Comparison of ENCODE assay signal across 9 cellular contexts in the genomic region with DNA sequence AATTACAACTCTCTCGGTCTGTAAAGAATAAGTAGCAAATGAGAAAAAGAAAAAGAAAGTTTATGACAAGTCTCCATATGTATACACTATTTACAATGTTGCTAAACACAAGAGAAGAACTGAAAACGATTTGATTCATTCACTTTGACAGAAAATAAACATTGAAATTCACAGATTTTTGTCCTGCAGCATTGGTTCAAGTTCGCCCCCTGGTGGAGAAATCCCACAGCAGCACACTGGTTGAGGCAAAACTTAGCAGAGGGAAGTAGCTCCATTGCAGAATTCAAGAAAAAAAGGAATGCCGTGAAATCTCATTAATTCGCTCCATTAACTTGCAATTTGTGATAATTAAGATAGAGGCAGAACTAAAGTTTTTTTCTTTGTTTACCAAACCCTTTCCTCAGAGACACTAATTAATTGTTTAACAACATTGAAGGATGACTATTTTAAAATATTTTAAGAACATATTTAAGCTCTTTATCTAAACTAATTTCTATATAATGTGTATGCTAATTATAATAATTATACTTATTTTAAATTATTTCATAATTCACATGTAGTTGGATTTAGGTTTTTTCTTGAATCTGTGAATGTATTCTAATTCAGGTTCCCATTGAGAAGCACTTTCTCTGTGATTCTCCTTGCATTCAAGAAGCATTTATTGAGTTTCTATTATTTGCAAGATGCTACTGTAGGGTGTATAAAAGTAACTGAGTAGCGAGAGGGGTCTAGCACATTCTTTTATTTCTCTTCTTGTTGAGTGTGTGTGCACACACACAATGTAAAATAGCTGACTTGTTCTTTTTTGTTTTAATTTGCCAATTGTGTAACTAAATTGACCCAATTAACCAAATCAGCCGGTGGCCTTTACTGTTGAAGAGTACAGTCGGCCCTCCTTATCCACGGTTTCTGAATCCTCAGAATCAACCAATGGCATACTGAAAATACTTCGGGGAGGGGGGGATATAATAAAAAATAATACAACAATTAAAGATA.
DNase-seq lines count a peak whose midpoint lies in the region; ATAC-seq, FAIRE-seq and TF ChIP-seq lines count a peak whose summit lies in the region.
"Had no signal": no experiment of that assay in that cellular context is flagged by ENCODE, and none has a peak within 500 bp of the region (broad histone marks: within the 10 kb centered on the region; RNA-seq: fewer than 3 reads in every experiment).

No MANE protein-coding gene starts in this region.

- no peak overlapping the region for H3K4me3 Mint-ChIP-seq in Caco-2 (ENCODE audit: unreplicated experiment)
- no peak overlapping the region for H3K4me3 Mint-ChIP-seq in activated T-helper 17 cell treated with anti-CD3 and anti-CD28 coated beads, Interleukin-2, amount 50 U/mL, for 72 hours
- H3K4me3 Mint-ChIP-seq: dendritic cell treated with granulocyte-macrophage colony-stimulating factor and Interleukin-4, amounts not matched to agents 40 ng/mL and 50 ng/mL, for 4 days had no signal

- H3K79me2 ChIP-seq in HepG2 (ENCODE audit: insufficient read depth, low read length), result no peaks in the 10 kb centered on the region

- no peak overlapping the region for H2AFZ ChIP-seq in HepG2 (ENCODE audit: low read length)

- no TSS peak for BruUV-seq in Caco-2 (replicated peaks; lab: Mats Ljungman, UMichigan)
- no TSS peak for BruUV-seq in HepG2 (replicated peaks; lab: Mats Ljungman, UMichigan)

- TF ChIP-seq POLR2A in NB4 (IDR thresholded peaks at IDR 0.05; ENCODE audit: extremely low read depth, insufficient read length) (no peak), HepG2 (IDR thresholded peaks at IDR 0.05; ENCODE audit: insufficient read depth in 1 of 2, low read depth in 2 of 2, low read length in 2 of 2) (no peak)

- peak; percentile 60 for ATAC-seq in GM21367 (IDR thresholded peaks at IDR 0.05; ENCODE audit: unreplicated experiment)
- ATAC-seq in HepG2, result peak; percentile 79
- ATAC-seq in activated T-helper 17 cell treated with anti-CD3 and anti-CD28 coated beads, Interleukin-2, amount 50 U/mL, for 72 hours (replicated peaks), result no peak

- intact Hi-C loops in Caco-2 (cut with micrococcal nuclease; ENCODE audit: unreplicated experiment), result loop anchor here (1.0 to 10.0 kb wide), 3 partner anchors 103 to 204 kb away; no protein-coding TSS in a partner anchor
- intact Hi-C loops in HepG2 (cut with micrococcal nuclease; ENCODE audit: unreplicated experiment), result loop anchor here (1.0 to 5.0 kb wide), 4 partner anchors 74 to 1566 kb away; partner anchors contain the start of gene MFF

- peak; percentile 95 for FAIRE-seq in HepG2 (lab: Jason Lieb, UNC)

- in situ Hi-C loops in HepG2 (cut with HindIII; ENCODE audit: extremely low pct_ligation_motif_present, low pct_unique_long_range_greater_than_20kb), result no loop called here

- no peaks in the 10 kb centered on the region for H4K20me1 ChIP-seq in HepG2 (ENCODE audit: insufficient read depth, low read length)

- DNase-seq in Caco-2 (peak; percentile 61 to 72), NB4 (ENCODE audit: low read depth) (peak; percentile 67), cerebellum (ENCODE audit: low spot score) (peak; percentile 20), HepG2 (ENCODE audit: low spot score) (peak; percentile 49)
- peak; percentile 56 for DNase-seq in activated CD4-positive, CD25-positive, alpha-beta regulatory T cell treated with anti-CD3 and anti-CD28 coated beads, Interleukin-2, amount 50 U/mL, for 72 hours
- peak; percentile 25 to 60 (median 34) for DNase-seq in stimulated activated CD4-positive, alpha-beta T cell treated with anti-CD3 and anti-CD28 coated beads, TNF-alpha, amount 100 ng/mL, for 24 hours (ENCODE audit: low read depth in 3 of 3)

- TF ChIP-seq EP300 in HepG2 (IDR thresholded peaks at IDR 0.05; ENCODE audit: low read depth in 2 of 2, low read length in 2 of 2) (no peak), HepG2 (CRISPR knock-in tag; IDR thresholded peaks at IDR 0.05; ENCODE audit: borderline replicate concordance) (no peak)

- peaks cover 16% of the 10 kb centered on the region for H3K4me1 Mint-ChIP-seq in Caco-2 (ENCODE audit: low read depth, unreplicated experiment)
- H3K4me1 Mint-ChIP-seq in activated T-helper 17 cell treated with anti-CD3 and anti-CD28 coated beads, Interleukin-2, amount 50 U/mL, for 72 hours, result no peaks in the 10 kb centered on the region

- H3K4me3 ChIP-seq in Caco-2 (ENCODE audit: low read depth, low read length) (no peak overlapping the region), NB4 (ENCODE audit: low read depth, low read length) (no peak overlapping the region), HepG2 (replicated peaks in 1 of 3; ENCODE audit: insufficient read depth in 1 of 3, low read depth in 2 of 3, low read length in 3 of 3) (no peak overlapping the region)

- TF ChIP-seq RAD21 in HepG2 (CRISPR knock-in tag; IDR thresholded peaks at IDR 0.05), result 0 out of 2 replicates have a peak, but pooled peaks have one; percentile 44

- no peak overlapping the region for H3K27ac ChIP-seq in HepG2 (ENCODE audit: extremely low read length, insufficient read depth, low read length)

- H3K36me3 ChIP-seq in Caco-2 (ENCODE audit: control insufficient read depth, insufficient read depth, low read length) (no peaks in the 10 kb centered on the region), HepG2 (replicated peaks in 1 of 2; ENCODE audit: control insufficient read depth in 1 of 2, insufficient read depth in 2 of 2, low read length in 2 of 2) (no peaks in the 10 kb centered on the region)

- no peaks in the 10 kb centered on the region for H3K36me3 Mint-ChIP-seq in Caco-2 (ENCODE audit: insufficient read depth, unreplicated experiment)
- no peaks in the 10 kb centered on the region for H3K36me3 Mint-ChIP-seq in activated T-helper 17 cell treated with anti-CD3 and anti-CD28 coated beads, Interleukin-2, amount 50 U/mL, for 72 hours (ENCODE audit: low read depth)

- H3K27ac Mint-ChIP-seq in Caco-2 (ENCODE audit: unreplicated experiment), result no peak overlapping the region
- no peak overlapping the region for H3K27ac Mint-ChIP-seq in activated T-helper 17 cell treated with anti-CD3 and anti-CD28 coated beads, Interleukin-2, amount 50 U/mL, for 72 hours
- H3K27ac Mint-ChIP-seq: dendritic cell treated with granulocyte-macrophage colony-stimulating factor and Interleukin-4, amounts not matched to agents 40 ng/mL and 50 ng/mL, for 4 days had no signal

- POLR2A ChIA-PET in Caco-2 (lab: Charles Lee) (interaction anchor here (0.7 kb wide), 1 partner anchor 565 kb away, joined by 7 read pairs; no protein-coding TSS in a partner anchor), HepG2 (lab: Yijun Ruan, JAX) (no interaction called here)

- CTCF ChIA-PET in Caco-2 (lab: Charles Lee) (interaction anchor here (0.5 to 1.5 kb wide), 8 partner anchors 13 to 147 kb away, joined by 3 to 9 read pairs (median 4); no protein-coding TSS in a partner anchor), HepG2 (lab: Yijun Ruan, JAX; ENCODE audit: low intra/inter-chr PET ratio, low total read pairs) (interaction anchor here (1.0 to 2.7 kb wide), 2 partner anchors 108 to 1568 kb away, joined by 3 to 46 read pairs; no protein-coding TSS in a partner anchor)

- H3K9me3 ChIP-seq in Caco-2 (no peaks in the 10 kb centered on the region), HepG2 (ENCODE audit: low read length) (no peaks in the 10 kb centered on the region)

- H3K4me2 ChIP-seq in HepG2 (ENCODE audit: low read depth, low read length), result no peak overlapping the region

- TF ChIP-seq CTCF in Caco-2 (IDR thresholded peaks at IDR 0.05; ENCODE audit: insufficient read depth in 1 of 2, low read depth in 1 of 2, low read length in 1 of 2, severe bottlenecking in 1 of 2, unreplicated experiment in 1 of 2), result peak; percentile 69 to 75
- peak; percentile 99 for TF ChIP-seq CTCF in NB4 (IDR thresholded peaks at IDR 0.05; ENCODE audit: low read depth, low read length)
- peak; percentile 82 for TF ChIP-seq CTCF in HepG2 (CRISPR knock-in tag; IDR thresholded peaks at IDR 0.05)

- no peaks in the 10 kb centered on the region for H3K27me3 Mint-ChIP-seq in Caco-2 (ENCODE audit: insufficient read depth, unreplicated experiment)
- peaks cover 14% of the 10 kb centered on the region for H3K27me3 Mint-ChIP-seq in activated T-helper 17 cell treated with anti-CD3 and anti-CD28 coated beads, Interleukin-2, amount 50 U/mL, for 72 hours

- 7% methylated on average over 10 of the region's 10 CpGs for WGBS in HepG2 (ENCODE audit: low lambda C conversion rate)

- H3K27me3 ChIP-seq in Caco-2 (replicated peaks; ENCODE audit: control insufficient read depth, insufficient read depth, low read length) (no peaks in the 10 kb centered on the region), HepG2 (ENCODE audit: control insufficient read depth in 1 of 2, insufficient read depth in 2 of 2, low read length in 2 of 2) (0 out of 5 replicates have a peak, but pooled peaks cover 0 to 1% of the 10 kb centered on the region in 2 experiments)

- peaks cover 6% of the 10 kb centered on the region; the same call in 1 of the 2 replicates for H3K4me1 ChIP-seq in Caco-2
- H3K4me1 ChIP-seq in HepG2 (ENCODE audit: insufficient read depth, low read length), result no peaks in the 10 kb centered on the region

- H3K9ac ChIP-seq in HepG2 (ENCODE audit: insufficient read depth, low read depth, low read length), result no peak overlapping the region

- no peaks in the 10 kb centered on the region for H3K9me3 Mint-ChIP-seq in Caco-2 (ENCODE audit: unreplicated experiment)
- H3K9me3 Mint-ChIP-seq in activated T-helper 17 cell treated with anti-CD3 and anti-CD28 coated beads, Interleukin-2, amount 50 U/mL, for 72 hours, result no peaks in the 10 kb centered on the region
- H3K9me3 Mint-ChIP-seq: dendritic cell treated with granulocyte-macrophage colony-stimulating factor and Interleukin-4, amounts not matched to agents 40 ng/mL and 50 ng/mL, for 4 days had no signal

TF ChIP-seq in HepG2, 621 proteins besides CTCF, POLR2A, EP300 and RAD21 (continues in another document):
- TF ChIP-seq HOXA5 (CRISPR knock-in tag; IDR thresholded peaks at IDR 0.05), result peak; percentile 46; the same call in 1 of the 2 replicates
- 0 out of 4 replicates have a peak, but pooled peaks of 1 of the 2 experiments have one; percentile 29 for TF ChIP-seq HMGXB4 (CRISPR knock-in tag; IDR thresholded peaks at IDR 0.05; ENCODE audit: borderline replicate concordance in 1 of 2, low read depth in 1 of 2)
- peak; percentile 93 for TF ChIP-seq SMC3 (IDR thresholded peaks at IDR 0.05; ENCODE audit: low read length)
- TF ChIP-seq CC2D1A (CRISPR knock-in tag; IDR thresholded peaks at IDR 0.05), result no peak
